8 cellular contexts compared by ENCODE assay signal in genomic region chr9:4661165-4662095, GRCh38. TPM values are rescaled to one million over a fixed set of nuclear protein-coding genes. Genes with fewer than 3 reads are reported as not detected.
DNase-seq lines count a peak whose midpoint lies in the region; ATAC-seq and TF ChIP-seq lines count a peak whose summit lies in the region.

No MANE protein-coding gene starts in this region.

- ATAC-seq in DND-41 (ENCODE audit: insufficient read depth, low read depth) (no peak), HG02852 (IDR thresholded peaks at IDR 0.05; ENCODE audit: unreplicated experiment) (peak; percentile 2), HG02884 (IDR thresholded peaks at IDR 0.05; ENCODE audit: unreplicated experiment) (no peak), HG03097 (IDR thresholded peaks at IDR 0.05; ENCODE audit: low FRiP score, unreplicated experiment) (no peak)

- peaks cover 3% of the 10 kb centered on the region for H3K27me3 Mint-ChIP-seq in type B pancreatic cell

- H3K36me3 ChIP-seq in DND-41 (ENCODE audit: insufficient read depth, low read length), result no peaks in the 10 kb centered on the region; the same call in 1 of the 2 replicates
- no peaks in the 10 kb centered on the region for H3K36me3 ChIP-seq in adipocyte (ENCODE audit: control insufficient read depth, insufficient read depth, low read length, severe bottlenecking)
- H3K36me3 ChIP-seq in kidney epithelial cell (ENCODE audit: control insufficient read depth, insufficient read depth, low read length), result no peaks in the 10 kb centered on the region

- H3K27me3 ChIP-seq in DND-41 (ENCODE audit: insufficient read depth, low read length, poor library complexity) (no peaks in the 10 kb centered on the region), adipocyte (replicated peaks; ENCODE audit: control insufficient read depth, insufficient read depth, low read length) (no peaks in the 10 kb centered on the region), kidney epithelial cell (ENCODE audit: control insufficient read depth, insufficient read depth, low read length) (no peaks in the 10 kb centered on the region)

- H3K4me3 ChIP-seq in DND-41 (ENCODE audit: low read depth in 1 of 2, low read length in 2 of 2), result peak overlapping the region; percentile 34 to 86; a peak in 3 of 4 replicates
- peak overlapping the region; percentile 83 for H3K4me3 ChIP-seq in adipocyte (ENCODE audit: low read length)
- peak overlapping the region; percentile 78 for H3K4me3 ChIP-seq in kidney epithelial cell (ENCODE audit: low read depth, low read length)

- no peaks in the 10 kb centered on the region for H4K20me1 ChIP-seq in DND-41 (ENCODE audit: insufficient read depth, low read length)

- H3K4me1 ChIP-seq in DND-41 (ENCODE audit: insufficient read depth, low read length) (peaks cover 37% of the 10 kb centered on the region), adipocyte (ENCODE audit: control insufficient read depth, insufficient read depth, low read length) (peaks cover 39% of the 10 kb centered on the region)

- peak overlapping the region; percentile 77 for H3K27ac Mint-ChIP-seq in type B pancreatic cell

- no peak overlapping the region; the same call in 1 of the 2 replicates for H3K27ac ChIP-seq in DND-41 (ENCODE audit: low read length)

- TF ChIP-seq CTCF in DND-41 (IDR thresholded peaks at IDR 0.05; ENCODE audit: borderline replicate concordance, extremely low read depth, low read length, poor library complexity, severe bottlenecking), result no peak
- no peak for TF ChIP-seq CTCF in kidney epithelial cell (IDR thresholded peaks at IDR 0.05; ENCODE audit: insufficient read depth, low read length, poor library complexity, severe bottlenecking)
- TF ChIP-seq CTCF in type B pancreatic cell (conservative IDR thresholded peaks at IDR 0.05), result no peak

- H3K9ac ChIP-seq in DND-41 (ENCODE audit: low read depth, low read length) (peak overlapping the region; percentile 79), adipocyte (ENCODE audit: low read length) (peak overlapping the region; percentile 87)

- peak overlapping the region; percentile 98 for H3K4me2 ChIP-seq in DND-41 (ENCODE audit: insufficient read depth, low read length)

- H2AFZ ChIP-seq in DND-41 (ENCODE audit: low read depth, low read length), result peak overlapping the region; percentile 80

- DNase-seq in DND-41 (no peak), adipocyte (ENCODE audit: low read depth) (peak; percentile 72), kidney epithelial cell (ENCODE audit: low read depth) (no peak), type B pancreatic cell (ENCODE audit: extremely low spot score, unreplicated experiment) (no peak), NCI-H345 (lab: John Stamatoyannopoulos, UW) (no peak)

- no peaks in the 10 kb centered on the region for H3K9me3 Mint-ChIP-seq in type B pancreatic cell

- peaks cover 10% of the 10 kb centered on the region for H3K79me2 ChIP-seq in DND-41 (ENCODE audit: insufficient read depth, low read length)

- peak overlapping the region; percentile 90 for H3K4me3 Mint-ChIP-seq in type B pancreatic cell

- H3K9me3 ChIP-seq in DND-41 (ENCODE audit: insufficient read depth, low read length, severe bottlenecking) (no peaks in the 10 kb centered on the region), adipocyte (ENCODE audit: control insufficient read depth, low read length) (no peaks in the 10 kb centered on the region)

- H3K36me3 Mint-ChIP-seq in type B pancreatic cell, result no peaks in the 10 kb centered on the region

- H3K4me1 Mint-ChIP-seq in type B pancreatic cell (ENCODE audit: unreplicated experiment), result peaks cover 32% of the 10 kb centered on the region

RNA-seq across cellular contexts. Expression of gene PLPP6, which starts 0.7 kb away (rescaled TPM):
- total RNA-seq in kidney epithelial cell (8.6 and 10.0 TPM in 2 replicates), type B pancreatic cell (ENCODE audit: low replicate concordance) (12.2 and 19.5 TPM in 2 replicates)

RNA-seq across cellular contexts. Expression of gene SPATA6L, which starts 4.8 kb away (rescaled TPM):
- total RNA-seq in kidney epithelial cell (1.3 and 2.5 TPM in 2 replicates), type B pancreatic cell (ENCODE audit: low replicate concordance) (3.0 and 4.7 TPM in 2 replicates)

RNA-seq across cellular contexts. Expression of gene CDC37L1, which starts 17.9 kb away (rescaled TPM):
- total RNA-seq in kidney epithelial cell (14.8 and 15.9 TPM in 2 replicates), type B pancreatic cell (ENCODE audit: low replicate concordance) (13.2 and 13.4 TPM in 2 replicates)
